Comparison of ENCODE assay signal across 1 cellular context in the genomic region with DNA sequence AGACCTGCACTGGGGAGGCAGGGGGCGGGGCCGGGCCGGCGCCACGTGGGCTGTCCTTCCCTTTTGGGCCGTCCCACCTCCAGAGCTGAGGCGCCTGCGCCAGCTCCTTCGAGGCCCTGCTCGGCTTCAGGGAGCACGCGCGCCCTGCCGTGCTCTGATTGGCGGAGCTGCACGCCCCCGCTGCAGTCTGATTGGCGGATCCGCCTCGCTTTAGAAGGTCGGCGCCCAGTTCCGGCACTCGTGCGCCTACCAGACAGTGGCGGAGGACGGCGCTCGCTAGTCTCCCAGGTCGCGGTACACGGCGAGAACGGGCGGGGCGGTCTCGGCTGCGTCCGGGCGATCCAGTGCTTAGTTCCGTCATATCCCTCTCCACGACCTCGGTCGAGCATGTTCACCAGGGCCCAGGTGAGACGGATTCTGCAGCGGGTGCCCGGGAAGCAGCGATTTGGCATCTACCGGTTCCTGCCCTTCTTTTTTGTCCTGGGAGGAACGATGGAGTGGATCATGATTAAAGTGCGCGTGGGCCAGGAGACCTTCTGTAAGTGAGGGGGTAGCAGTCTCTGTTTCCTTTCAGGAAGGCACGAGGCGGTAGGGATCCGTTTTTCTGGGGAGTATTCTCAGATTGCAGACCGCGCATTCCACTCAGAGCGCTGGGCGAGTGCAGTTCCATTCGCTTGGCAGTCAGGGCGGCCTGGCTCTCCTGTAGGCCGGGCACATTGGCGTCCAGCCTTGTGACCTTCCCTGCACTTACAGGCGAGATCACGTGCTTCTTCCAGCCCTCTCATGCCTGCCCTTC.
TF ChIP-seq lines count a peak whose summit lies in the region.

A gene with protein sequence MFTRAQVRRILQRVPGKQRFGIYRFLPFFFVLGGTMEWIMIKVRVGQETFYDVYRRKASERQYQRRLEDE (plus strand): TSS at position 237 of the 796 bp plus-strand sequence. CDS start 151 bp downstream, at position 388.

TF ChIP-seq in SK-N-SH, 30 proteins besides CTCF, POLR2A, EP300 and RAD21 (continued from another document):
- TF ChIP-seq TAF1 (IDR thresholded peaks at IDR 0.05; ENCODE audit: borderline replicate concordance, low read depth, low read length), result peak; percentile 86
- no peak for TF ChIP-seq NFIC (IDR thresholded peaks at IDR 0.05; ENCODE audit: borderline replicate concordance)
- TF ChIP-seq SIN3A (IDR thresholded peaks at IDR 0.05; ENCODE audit: borderline replicate concordance, low read depth, low read length), result peak; percentile 91; the same call in 1 of the 2 replicates
- TF ChIP-seq FOXM1 (IDR thresholded peaks at IDR 0.05; ENCODE audit: low read depth), result no peak
- no peak for TF ChIP-seq RCOR1 (IDR thresholded peaks at IDR 0.05; ENCODE audit: low read length)
- TF ChIP-seq, protein P1, sequence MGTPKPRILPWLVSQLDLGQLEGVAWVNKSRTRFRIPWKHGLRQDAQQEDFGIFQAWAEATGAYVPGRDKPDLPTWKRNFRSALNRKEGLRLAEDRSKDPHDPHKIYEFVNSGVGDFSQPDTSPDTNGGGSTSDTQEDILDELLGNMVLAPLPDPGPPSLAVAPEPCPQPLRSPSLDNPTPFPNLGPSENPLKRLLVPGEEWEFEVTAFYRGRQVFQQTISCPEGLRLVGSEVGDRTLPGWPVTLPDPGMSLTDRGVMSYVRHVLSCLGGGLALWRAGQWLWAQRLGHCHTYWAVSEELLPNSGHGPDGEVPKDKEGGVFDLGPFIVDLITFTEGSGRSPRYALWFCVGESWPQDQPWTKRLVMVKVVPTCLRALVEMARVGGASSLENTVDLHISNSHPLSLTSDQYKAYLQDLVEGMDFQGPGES (IDR thresholded peaks at IDR 0.05; ENCODE audit: low read depth, low read length), result peak; percentile 57; the same call in 1 of the 2 replicates
- TF ChIP-seq GATA2 (CRISPR knock-in tag; IDR thresholded peaks at IDR 0.05), result no peak
- peak; percentile 96 for TF ChIP-seq NRF1 (IDR thresholded peaks at IDR 0.05; ENCODE audit: low read depth, low read length)
- TF ChIP-seq, protein P2, sequence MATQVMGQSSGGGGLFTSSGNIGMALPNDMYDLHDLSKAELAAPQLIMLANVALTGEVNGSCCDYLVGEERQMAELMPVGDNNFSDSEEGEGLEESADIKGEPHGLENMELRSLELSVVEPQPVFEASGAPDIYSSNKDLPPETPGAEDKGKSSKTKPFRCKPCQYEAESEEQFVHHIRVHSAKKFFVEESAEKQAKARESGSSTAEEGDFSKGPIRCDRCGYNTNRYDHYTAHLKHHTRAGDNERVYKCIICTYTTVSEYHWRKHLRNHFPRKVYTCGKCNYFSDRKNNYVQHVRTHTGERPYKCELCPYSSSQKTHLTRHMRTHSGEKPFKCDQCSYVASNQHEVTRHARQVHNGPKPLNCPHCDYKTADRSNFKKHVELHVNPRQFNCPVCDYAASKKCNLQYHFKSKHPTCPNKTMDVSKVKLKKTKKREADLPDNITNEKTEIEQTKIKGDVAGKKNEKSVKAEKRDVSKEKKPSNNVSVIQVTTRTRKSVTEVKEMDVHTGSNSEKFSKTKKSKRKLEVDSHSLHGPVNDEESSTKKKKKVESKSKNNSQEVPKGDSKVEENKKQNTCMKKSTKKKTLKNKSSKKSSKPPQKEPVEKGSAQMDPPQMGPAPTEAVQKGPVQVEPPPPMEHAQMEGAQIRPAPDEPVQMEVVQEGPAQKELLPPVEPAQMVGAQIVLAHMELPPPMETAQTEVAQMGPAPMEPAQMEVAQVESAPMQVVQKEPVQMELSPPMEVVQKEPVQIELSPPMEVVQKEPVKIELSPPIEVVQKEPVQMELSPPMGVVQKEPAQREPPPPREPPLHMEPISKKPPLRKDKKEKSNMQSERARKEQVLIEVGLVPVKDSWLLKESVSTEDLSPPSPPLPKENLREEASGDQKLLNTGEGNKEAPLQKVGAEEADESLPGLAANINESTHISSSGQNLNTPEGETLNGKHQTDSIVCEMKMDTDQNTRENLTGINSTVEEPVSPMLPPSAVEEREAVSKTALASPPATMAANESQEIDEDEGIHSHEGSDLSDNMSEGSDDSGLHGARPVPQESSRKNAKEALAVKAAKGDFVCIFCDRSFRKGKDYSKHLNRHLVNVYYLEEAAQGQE (IDR thresholded peaks at IDR 0.05; ENCODE audit: low read depth, low read length), result peak; percentile 40; the same call in 1 of the 2 replicates
- TF ChIP-seq, protein P3, sequence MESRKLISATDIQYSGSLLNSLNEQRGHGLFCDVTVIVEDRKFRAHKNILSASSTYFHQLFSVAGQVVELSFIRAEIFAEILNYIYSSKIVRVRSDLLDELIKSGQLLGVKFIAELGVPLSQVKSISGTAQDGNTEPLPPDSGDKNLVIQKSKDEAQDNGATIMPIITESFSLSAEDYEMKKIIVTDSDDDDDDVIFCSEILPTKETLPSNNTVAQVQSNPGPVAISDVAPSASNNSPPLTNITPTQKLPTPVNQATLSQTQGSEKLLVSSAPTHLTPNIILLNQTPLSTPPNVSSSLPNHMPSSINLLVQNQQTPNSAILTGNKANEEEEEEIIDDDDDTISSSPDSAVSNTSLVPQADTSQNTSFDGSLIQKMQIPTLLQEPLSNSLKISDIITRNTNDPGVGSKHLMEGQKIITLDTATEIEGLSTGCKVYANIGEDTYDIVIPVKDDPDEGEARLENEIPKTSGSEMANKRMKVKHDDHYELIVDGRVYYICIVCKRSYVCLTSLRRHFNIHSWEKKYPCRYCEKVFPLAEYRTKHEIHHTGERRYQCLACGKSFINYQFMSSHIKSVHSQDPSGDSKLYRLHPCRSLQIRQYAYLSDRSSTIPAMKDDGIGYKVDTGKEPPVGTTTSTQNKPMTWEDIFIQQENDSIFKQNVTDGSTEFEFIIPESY (IDR thresholded peaks at IDR 0.05; ENCODE audit: borderline replicate concordance, low read depth), result peak; percentile 89; the same call in 1 of the 2 replicates
- TF ChIP-seq TEAD4 (IDR thresholded peaks at IDR 0.05; ENCODE audit: borderline replicate concordance, insufficient read depth), result no peak
